15 cellular contexts compared by ENCODE assay signal in the genomic region with DNA sequence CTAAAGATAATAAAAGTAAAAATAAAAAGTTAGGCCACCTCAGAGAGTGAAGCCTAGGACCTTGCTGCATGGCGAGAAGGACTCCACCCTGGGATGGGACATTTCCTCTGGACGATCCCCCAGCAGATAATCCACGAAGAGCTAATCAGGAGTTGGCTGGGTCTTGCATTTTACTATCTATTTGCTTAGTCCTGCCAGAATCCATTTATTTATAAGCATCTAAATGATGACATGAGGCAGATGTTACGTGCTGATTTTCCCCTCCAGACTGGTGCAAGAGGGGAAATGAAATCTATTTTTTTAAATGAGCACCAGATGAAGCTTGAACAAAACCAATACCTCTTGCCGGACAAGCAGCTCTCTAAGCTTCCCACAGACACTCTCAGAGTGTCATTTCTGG.
DNase-seq lines count a peak whose midpoint lies in the region; ATAC-seq and TF ChIP-seq lines count a peak whose summit lies in the region.
"Had no signal": no experiment of that assay in that cellular context is flagged by ENCODE, and none has a peak within 500 bp of the region (broad histone marks: within the 10 kb centered on the region; RNA-seq: fewer than 3 reads in every experiment).

No MANE protein-coding gene starts in this region.

- H3K27ac ChIP-seq in SK-N-SH (ENCODE audit: low read depth in 2 of 2, low read length in 1 of 2) (peak overlapping the region in 1 of 2 experiments; percentile 60; a peak in 2 of 4 replicates), caudate nucleus (ENCODE audit: low read depth, low read length) (peak overlapping the region; percentile 48), heart left ventricle (no peak overlapping the region)

- H3K4me3 Mint-ChIP-seq in stimulated activated effector memory CD8-positive, alpha-beta T cell treated with anti-CD3 and anti-CD28 coated beads, Interleukin-12 subunit alpha, Interleukin-12 subunit beta, amount 100 ng/mL, for 72 hours: no peak overlapping the region
- H3K4me3 Mint-ChIP-seq: CD4-positive, alpha-beta memory T cell; GM23338; H9 had no signal

- H3K4me1 ChIP-seq in SK-N-SH (ENCODE audit: control insufficient read depth in 1 of 2, insufficient read depth in 2 of 2, low read depth in 1 of 2, low read length in 1 of 2): peaks cover 0 to 20% of the 10 kb centered on the region in 2 experiments; a peak in 2 of 4 replicates
- no peaks in the 10 kb centered on the region for H3K4me1 ChIP-seq in heart left ventricle

- peak in 1 of 2 experiments; percentile 87; a peak in 2 of 4 replicates for TF ChIP-seq EP300 in SK-N-SH (IDR thresholded peaks at IDR 0.05; ENCODE audit: borderline replicate concordance in 1 of 2, low read depth in 1 of 2, low read length in 1 of 2)

- H3K27ac Mint-ChIP-seq in stimulated activated effector memory CD8-positive, alpha-beta T cell treated with anti-CD3 and anti-CD28 coated beads, Interleukin-12 subunit alpha, Interleukin-12 subunit beta, amount 100 ng/mL, for 72 hours: peak overlapping the region; percentile 15
- H3K27ac Mint-ChIP-seq: CD4-positive, alpha-beta memory T cell; H9 had no signal

- ATAC-seq in stimulated activated effector memory CD8-positive, alpha-beta T cell treated with anti-CD3 and anti-CD28 coated beads, Interleukin-12 subunit alpha, Interleukin-12 subunit beta, amount 100 ng/mL, for 72 hours: no peak
- ATAC-seq in heart left ventricle: no peak
- ATAC-seq: GM23338 had no signal

- no peaks in the 10 kb centered on the region for H3K27me3 ChIP-seq in SK-N-SH (ENCODE audit: insufficient read depth)
- no peaks in the 10 kb centered on the region for H3K27me3 ChIP-seq in heart left ventricle

- H3K9ac ChIP-seq in SK-N-SH: no peak overlapping the region

- peaks cover 10% of the 10 kb centered on the region for H3K4me1 Mint-ChIP-seq in stimulated activated effector memory CD8-positive, alpha-beta T cell treated with anti-CD3 and anti-CD28 coated beads, Interleukin-12 subunit alpha, Interleukin-12 subunit beta, amount 100 ng/mL, for 72 hours
- H3K4me1 Mint-ChIP-seq: GM23338, H9 had no signal

- DNase-seq in SK-N-SH (peak; percentile 60), caudate nucleus (lab: John Stamatoyannopoulos, UW) (no peak), heart left ventricle (no peak), NCI-H1930 (lab: John Stamatoyannopoulos, UW) (no peak)
- no peak for DNase-seq in stimulated activated effector memory CD8-positive, alpha-beta T cell treated with anti-CD3 and anti-CD28 coated beads, Interleukin-12 subunit alpha, Interleukin-12 subunit beta, amount 100 ng/mL, for 72 hours (ENCODE audit: low spot score in 2 of 2)
- no peak for DNase-seq in stimulated activated naive CD4-positive, alpha-beta T cell treated with Interleukin-2 at 50 U/mL for 16 hours (lab: John Stamatoyannopoulos, UW)
- DNase-seq: C1 segment of cervical spinal cord; Calu3; CD4-positive, alpha-beta memory T cell; COR-L47; DMS53; DMS79 treated with DMSO at 0.1 percent for 48 hours; GF-D8; H9 had no signal

- POLR2A ChIA-PET in SK-N-SH (lab: Yijun Ruan, JAX): no interaction called here

- TF ChIP-seq RAD21 in SK-N-SH (IDR thresholded peaks at IDR 0.05; ENCODE audit: low read length): no peak

- no peaks in the 10 kb centered on the region for H3K9me3 Mint-ChIP-seq in stimulated activated effector memory CD8-positive, alpha-beta T cell treated with anti-CD3 and anti-CD28 coated beads, Interleukin-12 subunit alpha, Interleukin-12 subunit beta, amount 100 ng/mL, for 72 hours
- H3K9me3 Mint-ChIP-seq: CD4-positive, alpha-beta memory T cell had no signal

- H3K9me2 ChIP-seq in SK-N-SH: no peaks in the 10 kb centered on the region

- no peak overlapping the region for H2AFZ ChIP-seq in SK-N-SH (ENCODE audit: low read depth)

- H3K9me3 ChIP-seq in SK-N-SH: no peaks in the 10 kb centered on the region
- H3K9me3 ChIP-seq in heart left ventricle: no peaks in the 10 kb centered on the region

- no peaks in the 10 kb centered on the region for H3K79me2 ChIP-seq in SK-N-SH (ENCODE audit: insufficient read depth)

- no peak overlapping the region for H3K4me3 ChIP-seq in SK-N-SH (ENCODE audit: low read depth in 2 of 2, low read length in 1 of 2)
- H3K4me3 ChIP-seq in heart left ventricle: no peak overlapping the region
- H3K4me3 ChIP-seq: GM23338 had no signal

- H3K36me3 ChIP-seq in SK-N-SH (replicated peaks in 1 of 2; ENCODE audit: control insufficient read depth in 1 of 2, insufficient read depth in 2 of 2, low read length in 1 of 2) (no peaks in the 10 kb centered on the region), heart left ventricle (no peaks in the 10 kb centered on the region)

- H3K36me3 Mint-ChIP-seq in stimulated activated effector memory CD8-positive, alpha-beta T cell treated with anti-CD3 and anti-CD28 coated beads, Interleukin-12 subunit alpha, Interleukin-12 subunit beta, amount 100 ng/mL, for 72 hours: no peaks in the 10 kb centered on the region
- H3K36me3 Mint-ChIP-seq: CD4-positive, alpha-beta memory T cell had no signal

- no peak overlapping the region for H3K4me2 ChIP-seq in SK-N-SH
- H3K4me2 ChIP-seq: GM23338 had no signal

- H3F3A ChIP-seq in SK-N-SH (replicated peaks; ENCODE audit: insufficient read depth): no peaks in the 10 kb centered on the region

- no peak for TF ChIP-seq CTCF in SK-N-SH (IDR thresholded peaks at IDR 0.05)
- TF ChIP-seq CTCF in heart left ventricle (IDR thresholded peaks at IDR 0.05): no peak

- CTCF ChIA-PET in SK-N-SH (lab: Yijun Ruan, JAX): interaction anchor here (0.6 to 1.8 kb wide), 5 partner anchors 17 to 202 kb away, joined by 3 to 6 read pairs (median 3); no protein-coding TSS in a partner anchor

- no peak for TF ChIP-seq POLR2A in heart left ventricle (IDR thresholded peaks at IDR 0.05)

- no peaks in the 10 kb centered on the region for H4K20me1 ChIP-seq in SK-N-SH (ENCODE audit: insufficient read depth)

- WGBS in SK-N-SH (ENCODE audit: low lambda C conversion rate): 12% methylated on average over 5 of the region's 5 CpGs
- 42 to 51% (median 49%) methylated on average over 5 of the region's 5 CpGs for WGBS in heart left ventricle, 4 donors

- intact Hi-C loops in heart left ventricle (cut with DNase I): no loop called here

TF ChIP-seq in SK-N-SH, 30 proteins besides CTCF, POLR2A, EP300 and RAD21 (continues in another document):
- TF ChIP-seq SMC3 (IDR thresholded peaks at IDR 0.05; ENCODE audit: low read depth, low read length) (no peak), FOSL2 (IDR thresholded peaks at IDR 0.05; ENCODE audit: borderline replicate concordance, low read depth) (no peak), POLR2AphosphoS5 (IDR thresholded peaks at IDR 0.05; ENCODE audit: low read depth, low read length) (no peak), NFIC (IDR thresholded peaks at IDR 0.05; ENCODE audit: borderline replicate concordance) (no peak), CHD2 (IDR thresholded peaks at IDR 0.05; ENCODE audit: low read length, partially characterized antibody) (peak; percentile 28), JUND (IDR thresholded peaks at IDR 0.05) (no peak), SIN3A (IDR thresholded peaks at IDR 0.05; ENCODE audit: borderline replicate concordance, low read depth, low read length) (no peak), RCOR1 (IDR thresholded peaks at IDR 0.05; ENCODE audit: low read length) (peak; percentile 61; the same call in 1 of the 2 replicates), MEF2A (IDR thresholded peaks at IDR 0.05; ENCODE audit: borderline replicate concordance, low read depth) (no peak), FOXJ3 (CRISPR knock-in tag; IDR thresholded peaks at IDR 0.05) (no peak), TEAD4 (IDR thresholded peaks at IDR 0.05; ENCODE audit: borderline replicate concordance, insufficient read depth) (no peak), EZH2phosphoT487 (IDR thresholded peaks at IDR 0.05; ENCODE audit: borderline replicate concordance, low read depth) (no peak), TCF12 (IDR thresholded peaks at IDR 0.05) (no peak), PBX3 (IDR thresholded peaks at IDR 0.05) (no peak)
- TF ChIP-seq, protein P1, sequence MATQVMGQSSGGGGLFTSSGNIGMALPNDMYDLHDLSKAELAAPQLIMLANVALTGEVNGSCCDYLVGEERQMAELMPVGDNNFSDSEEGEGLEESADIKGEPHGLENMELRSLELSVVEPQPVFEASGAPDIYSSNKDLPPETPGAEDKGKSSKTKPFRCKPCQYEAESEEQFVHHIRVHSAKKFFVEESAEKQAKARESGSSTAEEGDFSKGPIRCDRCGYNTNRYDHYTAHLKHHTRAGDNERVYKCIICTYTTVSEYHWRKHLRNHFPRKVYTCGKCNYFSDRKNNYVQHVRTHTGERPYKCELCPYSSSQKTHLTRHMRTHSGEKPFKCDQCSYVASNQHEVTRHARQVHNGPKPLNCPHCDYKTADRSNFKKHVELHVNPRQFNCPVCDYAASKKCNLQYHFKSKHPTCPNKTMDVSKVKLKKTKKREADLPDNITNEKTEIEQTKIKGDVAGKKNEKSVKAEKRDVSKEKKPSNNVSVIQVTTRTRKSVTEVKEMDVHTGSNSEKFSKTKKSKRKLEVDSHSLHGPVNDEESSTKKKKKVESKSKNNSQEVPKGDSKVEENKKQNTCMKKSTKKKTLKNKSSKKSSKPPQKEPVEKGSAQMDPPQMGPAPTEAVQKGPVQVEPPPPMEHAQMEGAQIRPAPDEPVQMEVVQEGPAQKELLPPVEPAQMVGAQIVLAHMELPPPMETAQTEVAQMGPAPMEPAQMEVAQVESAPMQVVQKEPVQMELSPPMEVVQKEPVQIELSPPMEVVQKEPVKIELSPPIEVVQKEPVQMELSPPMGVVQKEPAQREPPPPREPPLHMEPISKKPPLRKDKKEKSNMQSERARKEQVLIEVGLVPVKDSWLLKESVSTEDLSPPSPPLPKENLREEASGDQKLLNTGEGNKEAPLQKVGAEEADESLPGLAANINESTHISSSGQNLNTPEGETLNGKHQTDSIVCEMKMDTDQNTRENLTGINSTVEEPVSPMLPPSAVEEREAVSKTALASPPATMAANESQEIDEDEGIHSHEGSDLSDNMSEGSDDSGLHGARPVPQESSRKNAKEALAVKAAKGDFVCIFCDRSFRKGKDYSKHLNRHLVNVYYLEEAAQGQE (IDR thresholded peaks at IDR 0.05; ENCODE audit: low read depth, low read length): no peak
- TF ChIP-seq, protein P2, sequence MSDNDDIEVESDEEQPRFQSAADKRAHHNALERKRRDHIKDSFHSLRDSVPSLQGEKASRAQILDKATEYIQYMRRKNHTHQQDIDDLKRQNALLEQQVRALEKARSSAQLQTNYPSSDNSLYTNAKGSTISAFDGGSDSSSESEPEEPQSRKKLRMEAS (IDR thresholded peaks at IDR 0.05; ENCODE audit: low read depth): no peak
